ENCODE assay signal across 1 cellular context in the genomic region with DNA sequence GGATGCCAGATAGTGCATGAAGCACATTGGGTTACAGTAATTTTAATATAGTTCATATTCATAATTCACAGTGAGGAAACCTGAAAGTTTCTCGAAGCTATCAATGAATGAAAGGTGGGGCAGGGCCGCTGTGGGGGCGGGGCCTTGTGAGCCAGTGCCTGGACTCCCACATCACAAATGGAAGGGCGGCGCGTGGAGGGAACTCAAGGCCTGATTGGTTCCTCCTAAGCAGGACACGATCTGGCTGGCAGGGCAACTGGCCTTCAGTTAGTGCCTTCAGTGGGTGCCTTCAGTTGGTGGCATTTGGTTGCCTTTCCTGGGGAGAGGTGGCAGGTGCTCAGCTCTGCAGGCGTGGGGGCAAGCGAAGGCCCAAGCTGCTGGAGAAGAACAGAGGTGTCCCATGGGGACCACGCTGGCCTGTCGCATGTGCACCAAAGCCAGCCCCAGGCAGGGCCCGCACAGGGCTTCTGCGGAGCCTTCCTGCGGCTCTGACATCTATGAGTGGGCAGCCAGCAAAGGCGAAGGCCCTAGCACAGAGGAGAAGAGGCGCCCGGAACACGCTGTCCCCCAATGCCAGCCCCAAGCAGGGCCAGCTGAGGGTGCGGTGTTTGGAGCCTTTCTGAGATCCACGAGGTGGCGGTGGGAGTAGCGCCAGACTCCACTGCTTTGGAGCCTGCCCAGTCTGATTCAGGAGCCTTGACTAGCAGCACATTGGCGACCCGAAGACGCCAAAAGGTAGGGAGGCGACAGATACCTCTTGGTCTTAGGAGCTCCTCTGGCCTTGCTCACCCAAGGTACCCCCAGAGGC.
TF ChIP-seq lines count a peak whose summit lies in the region.

No MANE protein-coding gene starts in this region.

TF ChIP-seq in GM23338, 12 proteins besides CTCF, POLR2A, EP300 and RAD21:
- TF ChIP-seq, protein P1, sequence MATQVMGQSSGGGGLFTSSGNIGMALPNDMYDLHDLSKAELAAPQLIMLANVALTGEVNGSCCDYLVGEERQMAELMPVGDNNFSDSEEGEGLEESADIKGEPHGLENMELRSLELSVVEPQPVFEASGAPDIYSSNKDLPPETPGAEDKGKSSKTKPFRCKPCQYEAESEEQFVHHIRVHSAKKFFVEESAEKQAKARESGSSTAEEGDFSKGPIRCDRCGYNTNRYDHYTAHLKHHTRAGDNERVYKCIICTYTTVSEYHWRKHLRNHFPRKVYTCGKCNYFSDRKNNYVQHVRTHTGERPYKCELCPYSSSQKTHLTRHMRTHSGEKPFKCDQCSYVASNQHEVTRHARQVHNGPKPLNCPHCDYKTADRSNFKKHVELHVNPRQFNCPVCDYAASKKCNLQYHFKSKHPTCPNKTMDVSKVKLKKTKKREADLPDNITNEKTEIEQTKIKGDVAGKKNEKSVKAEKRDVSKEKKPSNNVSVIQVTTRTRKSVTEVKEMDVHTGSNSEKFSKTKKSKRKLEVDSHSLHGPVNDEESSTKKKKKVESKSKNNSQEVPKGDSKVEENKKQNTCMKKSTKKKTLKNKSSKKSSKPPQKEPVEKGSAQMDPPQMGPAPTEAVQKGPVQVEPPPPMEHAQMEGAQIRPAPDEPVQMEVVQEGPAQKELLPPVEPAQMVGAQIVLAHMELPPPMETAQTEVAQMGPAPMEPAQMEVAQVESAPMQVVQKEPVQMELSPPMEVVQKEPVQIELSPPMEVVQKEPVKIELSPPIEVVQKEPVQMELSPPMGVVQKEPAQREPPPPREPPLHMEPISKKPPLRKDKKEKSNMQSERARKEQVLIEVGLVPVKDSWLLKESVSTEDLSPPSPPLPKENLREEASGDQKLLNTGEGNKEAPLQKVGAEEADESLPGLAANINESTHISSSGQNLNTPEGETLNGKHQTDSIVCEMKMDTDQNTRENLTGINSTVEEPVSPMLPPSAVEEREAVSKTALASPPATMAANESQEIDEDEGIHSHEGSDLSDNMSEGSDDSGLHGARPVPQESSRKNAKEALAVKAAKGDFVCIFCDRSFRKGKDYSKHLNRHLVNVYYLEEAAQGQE (IDR thresholded peaks at IDR 0.05; ENCODE audit: unreplicated experiment) = no peak
- TF ChIP-seq, protein P2, sequence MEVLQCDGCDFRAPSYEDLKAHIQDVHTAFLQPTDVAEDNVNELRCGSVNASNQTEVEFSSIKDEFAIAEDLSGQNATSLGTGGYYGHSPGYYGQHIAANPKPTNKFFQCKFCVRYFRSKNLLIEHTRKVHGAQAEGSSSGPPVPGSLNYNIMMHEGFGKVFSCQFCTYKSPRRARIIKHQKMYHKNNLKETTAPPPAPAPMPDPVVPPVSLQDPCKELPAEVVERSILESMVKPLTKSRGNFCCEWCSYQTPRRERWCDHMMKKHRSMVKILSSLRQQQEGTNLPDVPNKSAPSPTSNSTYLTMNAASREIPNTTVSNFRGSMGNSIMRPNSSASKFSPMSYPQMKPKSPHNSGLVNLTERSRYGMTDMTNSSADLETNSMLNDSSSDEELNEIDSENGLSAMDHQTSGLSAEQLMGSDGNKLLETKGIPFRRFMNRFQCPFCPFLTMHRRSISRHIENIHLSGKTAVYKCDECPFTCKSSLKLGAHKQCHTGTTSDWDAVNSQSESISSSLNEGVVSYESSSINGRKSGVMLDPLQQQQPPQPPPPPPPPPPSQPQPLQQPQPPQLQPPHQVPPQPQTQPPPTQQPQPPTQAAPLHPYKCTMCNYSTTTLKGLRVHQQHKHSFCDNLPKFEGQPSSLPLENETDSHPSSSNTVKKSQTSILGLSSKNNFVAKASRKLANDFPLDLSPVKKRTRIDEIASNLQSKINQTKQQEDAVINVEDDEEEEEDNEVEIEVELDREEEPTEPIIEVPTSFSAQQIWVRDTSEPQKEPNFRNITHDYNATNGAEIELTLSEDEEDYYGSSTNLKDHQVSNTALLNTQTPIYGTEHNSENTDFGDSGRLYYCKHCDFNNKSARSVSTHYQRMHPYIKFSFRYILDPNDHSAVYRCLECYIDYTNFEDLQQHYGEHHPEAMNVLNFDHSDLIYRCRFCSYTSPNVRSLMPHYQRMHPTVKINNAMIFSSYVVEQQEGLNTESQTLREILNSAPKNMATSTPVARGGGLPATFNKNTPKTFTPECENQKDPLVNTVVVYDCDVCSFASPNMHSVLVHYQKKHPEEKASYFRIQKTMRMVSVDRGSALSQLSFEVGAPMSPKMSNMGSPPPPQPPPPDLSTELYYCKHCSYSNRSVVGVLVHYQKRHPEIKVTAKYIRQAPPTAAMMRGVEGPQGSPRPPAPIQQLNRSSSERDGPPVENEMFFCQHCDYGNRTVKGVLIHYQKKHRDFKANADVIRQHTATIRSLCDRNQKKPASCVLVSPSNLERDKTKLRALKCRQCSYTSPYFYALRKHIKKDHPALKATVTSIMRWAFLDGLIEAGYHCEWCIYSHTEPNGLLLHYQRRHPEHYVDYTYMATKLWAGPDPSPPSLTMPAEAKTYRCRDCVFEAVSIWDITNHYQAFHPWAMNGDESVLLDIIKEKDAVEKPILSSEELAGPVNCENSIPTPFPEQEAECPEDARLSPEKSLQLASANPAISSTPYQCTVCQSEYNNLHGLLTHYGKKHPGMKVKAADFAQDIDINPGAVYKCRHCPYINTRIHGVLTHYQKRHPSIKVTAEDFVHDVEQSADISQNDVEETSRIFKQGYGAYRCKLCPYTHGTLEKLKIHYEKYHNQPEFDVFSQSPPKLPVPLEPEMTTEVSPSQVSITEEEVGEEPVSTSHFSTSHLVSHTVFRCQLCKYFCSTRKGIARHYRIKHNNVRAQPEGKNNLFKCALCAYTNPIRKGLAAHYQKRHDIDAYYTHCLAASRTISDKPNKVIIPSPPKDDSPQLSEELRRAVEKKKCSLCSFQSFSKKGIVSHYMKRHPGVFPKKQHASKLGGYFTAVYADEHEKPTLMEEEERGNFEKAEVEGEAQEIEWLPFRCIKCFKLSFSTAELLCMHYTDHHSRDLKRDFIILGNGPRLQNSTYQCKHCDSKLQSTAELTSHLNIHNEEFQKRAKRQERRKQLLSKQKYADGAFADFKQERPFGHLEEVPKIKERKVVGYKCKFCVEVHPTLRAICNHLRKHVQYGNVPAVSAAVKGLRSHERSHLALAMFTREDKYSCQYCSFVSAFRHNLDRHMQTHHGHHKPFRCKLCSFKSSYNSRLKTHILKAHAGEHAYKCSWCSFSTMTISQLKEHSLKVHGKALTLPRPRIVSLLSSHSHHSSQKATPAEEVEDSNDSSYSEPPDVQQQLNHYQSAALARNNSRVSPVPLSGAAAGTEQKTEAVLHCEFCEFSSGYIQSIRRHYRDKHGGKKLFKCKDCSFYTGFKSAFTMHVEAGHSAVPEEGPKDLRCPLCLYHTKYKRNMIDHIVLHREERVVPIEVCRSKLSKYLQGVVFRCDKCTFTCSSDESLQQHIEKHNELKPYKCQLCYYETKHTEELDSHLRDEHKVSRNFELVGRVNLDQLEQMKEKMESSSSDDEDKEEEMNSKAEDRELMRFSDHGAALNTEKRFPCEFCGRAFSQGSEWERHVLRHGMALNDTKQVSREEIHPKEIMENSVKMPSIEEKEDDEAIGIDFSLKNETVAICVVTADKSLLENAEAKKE (CRISPR knock-in tag; IDR thresholded peaks at IDR 0.05) = no peak
- TF ChIP-seq, protein P3, sequence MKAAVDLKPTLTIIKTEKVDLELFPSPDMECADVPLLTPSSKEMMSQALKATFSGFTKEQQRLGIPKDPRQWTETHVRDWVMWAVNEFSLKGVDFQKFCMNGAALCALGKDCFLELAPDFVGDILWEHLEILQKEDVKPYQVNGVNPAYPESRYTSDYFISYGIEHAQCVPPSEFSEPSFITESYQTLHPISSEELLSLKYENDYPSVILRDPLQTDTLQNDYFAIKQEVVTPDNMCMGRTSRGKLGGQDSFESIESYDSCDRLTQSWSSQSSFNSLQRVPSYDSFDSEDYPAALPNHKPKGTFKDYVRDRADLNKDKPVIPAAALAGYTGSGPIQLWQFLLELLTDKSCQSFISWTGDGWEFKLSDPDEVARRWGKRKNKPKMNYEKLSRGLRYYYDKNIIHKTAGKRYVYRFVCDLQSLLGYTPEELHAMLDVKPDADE (IDR thresholded peaks at IDR 0.05) = no peak
- TF ChIP-seq EZH2 (IDR thresholded peaks at IDR 0.05; ENCODE audit: low read depth, unreplicated experiment) (no peak), CREB1 (CRISPR knock-in tag; IDR thresholded peaks at IDR 0.05; ENCODE audit: low read depth) (no peak)
